26 cellular contexts compared by ENCODE assay signal in genomic region chr3:15513121-15513520, GRCh38.
"Had no signal": no experiment of that assay in that cellular context is flagged by ENCODE, and none has a peak within 500 bp of the region (broad histone marks: within the 10 kb centered on the region; RNA-seq: fewer than 3 reads in every experiment).

No MANE protein-coding gene starts in this region.

- ATAC-seq: left colon; naive thymus-derived CD4-positive, alpha-beta T cell; right lobe of liver; stimulated activated memory B cell treated with anti-CD40 and anti-IgM and Interleukin-4, amounts not matched to agents 10 μg/mL and 1 μg/mL and 100 μg/mL, for 72 hours; stimulated activated naive CD8-positive, alpha-beta T cell treated with anti-CD3 and anti-CD28 coated beads, Interleukin-15, amount 100 ng/mL, for 72 hours had no signal

- H3K4me2 ChIP-seq: neural progenitor cell had no signal

- H3K36me3 ChIP-seq: heart left ventricle, left lung, lower lobe of right lung, neural progenitor cell, neutrophil, right atrium auricular region, right lobe of liver, spleen, tibial nerve, uterus had no signal

- H3K27ac ChIP-seq: left lung, lower lobe of right lung, neural progenitor cell, neutrophil, parathyroid adenoma, right lobe of liver, spleen, tibial nerve, uterus had no signal

- H3K4me1 ChIP-seq: neural progenitor cell, right lobe of liver, tibial nerve, uterus had no signal

- H3K4me3 ChIP-seq: heart left ventricle, left lung, lower lobe of right lung, neural progenitor cell, right atrium auricular region, right lobe of liver, spleen, tibial nerve, uterus had no signal

- H2AFZ ChIP-seq: neural progenitor cell, parathyroid adenoma had no signal

- H3K9ac ChIP-seq: neural progenitor cell, parathyroid adenoma had no signal

- H3K27me3 ChIP-seq: heart left ventricle, left lung, neural progenitor cell, neutrophil, right atrium auricular region, right lobe of liver, spleen, tibial nerve, uterus had no signal

- H3K79me2 ChIP-seq: parathyroid adenoma had no signal

- H3K9me3 ChIP-seq: heart left ventricle, left lung, lower lobe of right lung, neutrophil, right atrium auricular region, right lobe of liver, spleen, tibial nerve, uterus had no signal

- DNase-seq: heart left ventricle; hypothalamus; immature natural killer cell; kidney; left colon; left lung; lower lobe of right lung; mammary epithelial cell; mesenchymal stem cell; naive thymus-derived CD4-positive, alpha-beta T cell; nephron progenitor cell; occipital lobe; right lobe of liver; small intestine; spleen; stimulated activated CD4-positive, alpha-beta T cell treated with anti-CD3 and anti-CD28 coated beads, Interleukin-4, amount 100 ng/mL, for 24 hours; stimulated activated naive CD4-positive, alpha-beta T cell treated with Interleukin-2 at 50 U/mL for 16 hours; stimulated activated naive CD8-positive, alpha-beta T cell treated with anti-CD3 and anti-CD28 coated beads, Interleukin-15, amount 100 ng/mL, for 72 hours; substantia nigra; uterus had no signal
